21 cellular contexts compared by ENCODE assay signal in the genomic region with DNA sequence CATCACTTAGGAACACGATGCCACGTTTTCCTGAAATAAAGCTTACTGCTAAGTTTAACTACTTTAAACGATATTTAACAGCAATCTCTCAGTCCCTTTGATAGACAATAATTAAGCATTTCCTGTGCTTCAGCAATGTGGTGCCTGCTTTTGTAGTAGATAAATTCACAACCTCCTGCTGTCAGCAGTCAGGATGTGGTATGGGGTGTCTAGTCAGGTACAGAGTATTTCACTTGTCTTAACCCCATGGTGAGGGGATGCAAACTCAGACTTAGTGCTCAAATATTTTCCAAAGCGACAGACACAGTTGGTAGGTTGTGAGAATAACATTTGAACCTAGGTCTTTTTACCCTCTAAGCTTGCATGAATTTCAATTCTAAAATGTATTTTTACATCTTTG.
DNase-seq lines count a peak whose midpoint lies in the region; ATAC-seq and FAIRE-seq lines count a peak whose summit lies in the region.
"Had no signal": no experiment of that assay in that cellular context is flagged by ENCODE, and none has a peak within 500 bp of the region (broad histone marks: within the 10 kb centered on the region; RNA-seq: fewer than 3 reads in every experiment).

No MANE protein-coding gene starts in this region.

- H3K9me3 Mint-ChIP-seq in naive thymus-derived CD4-positive, alpha-beta T cell, result peaks cover 0 to 5% (median 0%) of the 10 kb centered on the region in 11 donors

- DNase-seq in DMS153 treated with DMSO at 0.1 percent for 48 hours (lab: John Stamatoyannopoulos, UW; ENCODE audit: unreplicated experiment) (peak; percentile 1), NCI-H748 treated with DMSO at 0.1 percent for 48 hours (lab: John Stamatoyannopoulos, UW) (peak; percentile 28), HTR-8/SVneo (ENCODE audit: insufficient read length, low spot score) (no peak)
- DNase-seq in Jurkat, Clone E6-1 (ENCODE audit: low read depth, low spot score), result peak; percentile 98
- peak in 3 of 9 donors; percentile 7 to 32 (median 25) for DNase-seq in naive thymus-derived CD4-positive, alpha-beta T cell
- DNase-seq: Calu3; CD8-positive, alpha-beta memory T cell; NCI-H1092; NCI-H1417 treated with DMSO at 0.1 percent for 48 hours; NCI-H187; NCI-H2081 treated with DMSO at 0.1 percent for 48 hours; NCI-H446; NCI-H524 treated with DMSO at 0.1 percent for 48 hours; PC-3 had no signal

- H3K4me3 ChIP-seq in Jurkat, Clone E6-1 (ENCODE audit: low read length), result peak overlapping the region; percentile 48
- no peak overlapping the region for H3K4me3 ChIP-seq in naive thymus-derived CD4-positive, alpha-beta T cell (ENCODE audit: low read length)

- H3K9me3 ChIP-seq in naive thymus-derived CD4-positive, alpha-beta T cell (ENCODE audit: control insufficient read depth in 2 of 3, low read length in 3 of 3), result no peaks in the 10 kb centered on the region

- H3K4me1 Mint-ChIP-seq in naive thymus-derived CD4-positive, alpha-beta T cell, result peaks cover 0 to 26% (median 0%) of the 10 kb centered on the region in 7 donors
- H3K4me1 Mint-ChIP-seq: B cell had no signal

- CTCF ChIA-PET in naive thymus-derived CD4-positive, alpha-beta T cell (lab: Charles Lee), result no interaction called here

- H3K4me3 Mint-ChIP-seq in naive thymus-derived CD4-positive, alpha-beta T cell, result no peak overlapping the region
- H3K4me3 Mint-ChIP-seq: B cell; CD8-positive, alpha-beta memory T cell had no signal

- peak; percentile 40 for ATAC-seq in naive thymus-derived CD4-positive, alpha-beta T cell
- no peak for ATAC-seq in HG02970 (IDR thresholded peaks at IDR 0.05; ENCODE audit: low FRiP score, unreplicated experiment)
- ATAC-seq in HG03342 (IDR thresholded peaks at IDR 0.05; ENCODE audit: unreplicated experiment), result no peak
- ATAC-seq: PC-3 had no signal

- POLR2A ChIA-PET in naive thymus-derived CD4-positive, alpha-beta T cell (lab: Charles Lee), result no interaction called here

- peaks cover 0 to 7% (median 3%) of the 10 kb centered on the region in 5 donors for H3K27me3 Mint-ChIP-seq in naive thymus-derived CD4-positive, alpha-beta T cell
- H3K27me3 Mint-ChIP-seq: B cell had no signal

- H3K36me3 Mint-ChIP-seq in naive thymus-derived CD4-positive, alpha-beta T cell, result no peaks in the 10 kb centered on the region
- H3K36me3 Mint-ChIP-seq: CD8-positive, alpha-beta memory T cell had no signal

- intact Hi-C loops in naive thymus-derived CD4-positive, alpha-beta T cell (cut with micrococcal nuclease), result no loop called here

- no peaks in the 10 kb centered on the region for H3K27me3 ChIP-seq in naive thymus-derived CD4-positive, alpha-beta T cell (ENCODE audit: control insufficient read depth in 2 of 2, insufficient read depth in 2 of 2, low read length in 2 of 2)

- no peaks in the 10 kb centered on the region for H3K36me3 ChIP-seq in naive thymus-derived CD4-positive, alpha-beta T cell (ENCODE audit: control insufficient read depth in 2 of 3, insufficient read depth in 3 of 3, low read length in 3 of 3)

- no peak for FAIRE-seq in HTR-8/SVneo (lab: Jason Lieb, UNC)
- FAIRE-seq: GM18507, H54 had no signal

- no peak overlapping the region for H3K27ac ChIP-seq in naive thymus-derived CD4-positive, alpha-beta T cell (ENCODE audit: low read depth, low read length)
- H3K27ac ChIP-seq: C4-2B, KMS-11 had no signal

- H3K4me1 ChIP-seq in naive thymus-derived CD4-positive, alpha-beta T cell (ENCODE audit: control insufficient read depth in 2 of 2, insufficient read depth in 2 of 2, low read length in 2 of 2), result no peaks in the 10 kb centered on the region

- no peak overlapping the region for H3K27ac Mint-ChIP-seq in naive thymus-derived CD4-positive, alpha-beta T cell
- H3K27ac Mint-ChIP-seq: B cell; CD8-positive, alpha-beta memory T cell had no signal
